In genomic region chrX:101334310-101334709, GRCh38 we compare ENCODE assay signal across 7 cellular contexts. TPM values are rescaled to one million over a fixed set of nuclear protein-coding genes. Genes with fewer than 3 reads are reported as not detected.
"Had no signal": no experiment of that assay in that cellular context is flagged by ENCODE, and none has a peak within 500 bp of the region (broad histone marks: within the 10 kb centered on the region; RNA-seq: fewer than 3 reads in every experiment).

No MANE protein-coding gene starts in this region.

RNA-seq across cellular contexts. Expression of gene TAF7L, which starts 43.2 kb away (rescaled TPM):
- total RNA-seq: GM23338, H1, H4, H7, H9 had no signal

RNA-seq across cellular contexts. Expression of gene BTK, which starts 51.7 kb away (rescaled TPM):
- total RNA-seq: GM23248, H4, HFFc6 had no signal
